14 cellular contexts compared by ENCODE assay signal in the genomic region with DNA sequence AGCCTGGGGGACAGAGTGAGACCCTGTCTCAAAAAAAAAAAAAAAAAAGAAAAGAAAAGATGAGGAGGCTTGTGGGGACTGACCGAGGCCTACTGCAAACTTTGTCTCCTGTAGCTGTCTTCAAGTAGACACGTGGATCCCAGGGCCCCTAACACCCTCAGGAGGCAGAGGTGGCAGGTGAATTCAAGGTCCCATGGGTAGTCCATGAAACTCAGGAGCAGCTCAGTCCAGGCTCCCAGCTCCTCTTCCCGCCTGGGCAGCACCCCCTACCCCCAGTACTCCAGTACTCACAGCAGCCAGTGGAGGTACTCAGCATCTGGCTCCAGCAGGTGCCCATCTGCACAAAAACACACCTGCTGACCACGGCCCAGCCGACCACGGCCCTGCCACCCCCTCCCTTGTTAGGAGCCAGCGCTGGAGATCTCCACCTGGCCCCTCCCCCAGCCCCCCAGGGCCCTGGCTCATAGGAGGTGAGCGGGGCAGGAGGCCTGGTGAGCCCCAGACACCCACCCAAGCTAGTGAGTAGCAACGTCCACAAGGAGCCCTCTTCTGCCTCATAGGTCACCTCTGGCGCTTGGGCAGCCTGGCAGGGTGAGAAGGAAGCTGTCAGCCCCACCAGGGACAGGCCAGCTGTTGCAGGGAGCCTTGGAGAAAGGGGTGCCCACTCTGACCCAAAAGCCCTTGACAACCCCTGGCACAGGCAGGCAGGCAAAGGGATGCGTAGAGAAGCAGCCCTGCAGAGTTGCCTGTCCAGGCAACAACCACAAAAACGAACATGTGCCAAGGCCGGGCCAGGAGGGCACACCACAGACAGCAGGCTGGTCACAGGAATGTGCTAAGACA. TPM values are rescaled to one million over a fixed set of nuclear protein-coding genes. Genes with fewer than 3 reads are reported as not detected.
DNase-seq lines count a peak whose midpoint lies in the region; ATAC-seq, FAIRE-seq and TF ChIP-seq lines count a peak whose summit lies in the region.
"Had no signal": no experiment of that assay in that cellular context is flagged by ENCODE, and none has a peak within 500 bp of the region (broad histone marks: within the 10 kb centered on the region; RNA-seq: fewer than 3 reads in every experiment).

No MANE protein-coding gene starts in this region.

- no peak for DNase-seq in activated naive CD4-positive, alpha-beta T cell treated with anti-CD3 and anti-CD28 coated beads, Interleukin-2, amount 10 ng/mL, durations not matched to agents 7 days and 5 days
- no peak for DNase-seq in activated naive CD4-positive, alpha-beta T cell treated with anti-CD3 and anti-CD28 coated beads for 36 hours
- peak; percentile 71 for DNase-seq in kidney
- DNase-seq in upper lobe of right lung, result peak; percentile 61
- DNase-seq in EL, result no peak
- DNase-seq: C1 segment of cervical spinal cord, DMS153, H7, NCI-H1417, NCI-H1930, NCI-H2171 treated with DMSO at 0.1 percent for 48 hours, NCI-H510A treated with DMSO at 0.1 percent for 48 hours had no signal

- TF ChIP-seq CTCF in kidney (IDR thresholded peaks at IDR 0.05; ENCODE audit: borderline replicate concordance, extremely low read depth, insufficient read depth) (no peak), upper lobe of right lung (IDR thresholded peaks at IDR 0.05) (no peak)

- H3K27me3 Mint-ChIP-seq in activated naive CD4-positive, alpha-beta T cell treated with anti-CD3 and anti-CD28 coated beads, Interleukin-2, amount 10 ng/mL, durations not matched to agents 7 days and 5 days, result no peaks in the 10 kb centered on the region
- H3K27me3 Mint-ChIP-seq in activated naive CD4-positive, alpha-beta T cell treated with anti-CD3 and anti-CD28 coated beads for 36 hours (ENCODE audit: low read depth), result no peaks in the 10 kb centered on the region
- H3K27me3 Mint-ChIP-seq: IgD-negative memory B cell had no signal

- no peaks in the 10 kb centered on the region for H3K27me3 ChIP-seq in upper lobe of right lung

- no peak for FAIRE-seq in kidney (lab: Jason Lieb, UNC)

- CTCF ChIA-PET in activated naive CD4-positive, alpha-beta T cell treated with anti-CD3 and anti-CD28 coated beads, Interleukin-2, amount 10 ng/mL, durations not matched to agents 7 days and 5 days (lab: Charles Lee), result interaction anchor here (0.7 to 5.7 kb wide), 2 partner anchors 23 to 40 kb away, joined by 4 to 56 read pairs; partner anchors contain the start of gene TRIM47
- CTCF ChIA-PET in activated naive CD4-positive, alpha-beta T cell treated with anti-CD3 and anti-CD28 coated beads for 36 hours (lab: Charles Lee), result interaction anchor here (0.6 to 1.6 kb wide), 2 partner anchors 45 to 104 kb away, joined by 3 to 9 read pairs; no protein-coding TSS in a partner anchor

- peaks cover 24% of the 10 kb centered on the region for H3K4me1 Mint-ChIP-seq in activated naive CD4-positive, alpha-beta T cell treated with anti-CD3 and anti-CD28 coated beads, Interleukin-2, amount 10 ng/mL, durations not matched to agents 7 days and 5 days
- peaks cover 22% of the 10 kb centered on the region for H3K4me1 Mint-ChIP-seq in activated naive CD4-positive, alpha-beta T cell treated with anti-CD3 and anti-CD28 coated beads for 36 hours (ENCODE audit: low read depth)

- ATAC-seq in upper lobe of right lung (no peak), HG02852 (IDR thresholded peaks at IDR 0.05; ENCODE audit: unreplicated experiment) (no peak)

- H3K9me3 Mint-ChIP-seq in activated naive CD4-positive, alpha-beta T cell treated with anti-CD3 and anti-CD28 coated beads, Interleukin-2, amount 10 ng/mL, durations not matched to agents 7 days and 5 days, result no peaks in the 10 kb centered on the region
- no peaks in the 10 kb centered on the region for H3K9me3 Mint-ChIP-seq in activated naive CD4-positive, alpha-beta T cell treated with anti-CD3 and anti-CD28 coated beads for 36 hours
- H3K9me3 Mint-ChIP-seq: IgD-negative memory B cell had no signal

- peak overlapping the region; percentile 24 for H3K27ac Mint-ChIP-seq in activated naive CD4-positive, alpha-beta T cell treated with anti-CD3 and anti-CD28 coated beads, Interleukin-2, amount 10 ng/mL, durations not matched to agents 7 days and 5 days
- no peak overlapping the region for H3K27ac Mint-ChIP-seq in activated naive CD4-positive, alpha-beta T cell treated with anti-CD3 and anti-CD28 coated beads for 36 hours

- H3K4me1 ChIP-seq in kidney (ENCODE audit: control insufficient read depth in 1 of 2, insufficient read depth in 1 of 2, low read depth in 1 of 2, low read length in 2 of 2) (peaks cover 0 to 3% of the 10 kb centered on the region in 2 donors), upper lobe of right lung (peaks cover 18% of the 10 kb centered on the region)

- no peak overlapping the region for H3K9ac ChIP-seq in kidney (ENCODE audit: low read length in 2 of 2)

- H3K36me3 ChIP-seq in kidney (ENCODE audit: control insufficient read depth in 1 of 2, insufficient read depth in 2 of 2, low read length in 2 of 2) (peaks cover 12 to 26% of the 10 kb centered on the region in 2 donors), upper lobe of right lung (peaks cover 52% of the 10 kb centered on the region)

- H3K4me3 Mint-ChIP-seq in activated naive CD4-positive, alpha-beta T cell treated with anti-CD3 and anti-CD28 coated beads, Interleukin-2, amount 10 ng/mL, durations not matched to agents 7 days and 5 days, result no peak overlapping the region
- H3K4me3 Mint-ChIP-seq in activated naive CD4-positive, alpha-beta T cell treated with anti-CD3 and anti-CD28 coated beads for 36 hours, result no peak overlapping the region

- H3K4me3 ChIP-seq in kidney (ENCODE audit: low read length in 2 of 2), result no peak overlapping the region
- no peak overlapping the region for H3K4me3 ChIP-seq in upper lobe of right lung

- intact Hi-C loops in activated naive CD4-positive, alpha-beta T cell treated with anti-CD3 and anti-CD28 coated beads for 36 hours (cut with micrococcal nuclease), result loop anchor here (10.0 kb wide), 2 partner anchors 284 to 484 kb away; partner anchors contain the start of gene SPHK1
- intact Hi-C loops in kidney (cut with DNase I), result no loop called here
- intact Hi-C loops in upper lobe of right lung (cut with DNase I), result no loop called here

- H3K9me3 ChIP-seq in kidney (ENCODE audit: control insufficient read depth in 1 of 2, low read length in 2 of 2) (no peaks in the 10 kb centered on the region), upper lobe of right lung (no peaks in the 10 kb centered on the region)

- H3K36me3 Mint-ChIP-seq in activated naive CD4-positive, alpha-beta T cell treated with anti-CD3 and anti-CD28 coated beads, Interleukin-2, amount 10 ng/mL, durations not matched to agents 7 days and 5 days, result peaks cover 11% of the 10 kb centered on the region
- H3K36me3 Mint-ChIP-seq in activated naive CD4-positive, alpha-beta T cell treated with anti-CD3 and anti-CD28 coated beads for 36 hours (ENCODE audit: low read depth), result peaks cover 4% of the 10 kb centered on the region
- H3K36me3 Mint-ChIP-seq: IgD-negative memory B cell had no signal

- no peak overlapping the region for H3K27ac ChIP-seq in kidney (ENCODE audit: low read depth in 2 of 2, low read length in 2 of 2)
- no peak overlapping the region for H3K27ac ChIP-seq in upper lobe of right lung

RNA-seq across cellular contexts. Expression of gene MRPL38, which starts 3.8 kb away (rescaled TPM):
- 100 to 1,000 TPM; 109 to 117 TPM for total RNA-seq in activated naive CD4-positive, alpha-beta T cell treated with anti-CD3 and anti-CD28 coated beads for 36 hours
- 89.8 TPM for total RNA-seq in kidney
- 114 TPM for polyA plus RNA-seq in kidney (ENCODE audit: insufficient read depth, low read depth, low replicate concordance)
- 85.5 TPM for total RNA-seq in upper lobe of right lung

RNA-seq across cellular contexts. Expression of gene TRIM65, which starts 4.2 kb away (rescaled TPM):
- total RNA-seq in activated naive CD4-positive, alpha-beta T cell treated with anti-CD3 and anti-CD28 coated beads for 36 hours, result 10 to 100 TPM; 24.5 to 25.5 TPM
- total RNA-seq in kidney (23.6 TPM), upper lobe of right lung (28.7 TPM)
- polyA plus RNA-seq in kidney (ENCODE audit: insufficient read depth, low read depth, low replicate concordance), result 11.5 TPM

RNA-seq across cellular contexts. Expression of gene TRIM47, which starts 22.5 kb away (rescaled TPM):
- 1 to 10 TPM; 8.1 to 9.6 TPM for total RNA-seq in activated naive CD4-positive, alpha-beta T cell treated with anti-CD3 and anti-CD28 coated beads for 36 hours
- total RNA-seq in kidney (118 TPM), upper lobe of right lung (31.0 TPM)
- polyA plus RNA-seq in kidney (ENCODE audit: insufficient read depth, low read depth, low replicate concordance), result 95.0 TPM

RNA-seq across cellular contexts. Expression of gene FBF1, which starts 39.9 kb away (rescaled TPM):
- total RNA-seq in activated naive CD4-positive, alpha-beta T cell treated with anti-CD3 and anti-CD28 coated beads for 36 hours, result 10 to 100 TPM; 20.7 to 21.0 TPM
- 11.5 TPM for total RNA-seq in kidney
- 5.7 TPM for polyA plus RNA-seq in kidney (ENCODE audit: insufficient read depth, low read depth, low replicate concordance)
- 11.3 TPM for total RNA-seq in upper lobe of right lung

RNA-seq across cellular contexts. Expression of gene WBP2, which starts 45.8 kb away (rescaled TPM):
- 10 to 100 TPM; 65.0 to 68.7 TPM for total RNA-seq in activated naive CD4-positive, alpha-beta T cell treated with anti-CD3 and anti-CD28 coated beads for 36 hours
- total RNA-seq in kidney, result 135 TPM
- polyA plus RNA-seq in kidney (ENCODE audit: insufficient read depth, low read depth, low replicate concordance), result 151 TPM
- total RNA-seq in upper lobe of right lung, result 156 TPM

Comparison
In these comparisons a context has a peak if more than half of its experiments do, and no peak if none do; other contexts are left out.
1. DNase-seq: peak in kidney (single experiment) and upper lobe of right lung (single experiment); none in activated naive CD4-positive, alpha-beta T cell treated with anti-CD3 and anti-CD28 coated beads, Interleukin-2, amount 10 ng/mL, durations not matched to agents 7 days and 5 days (single experiment), activated naive CD4-positive, alpha-beta T cell treated with anti-CD3 and anti-CD28 coated beads for 36 hours (single experiment) and EL (single experiment).